In the genomic region with DNA sequence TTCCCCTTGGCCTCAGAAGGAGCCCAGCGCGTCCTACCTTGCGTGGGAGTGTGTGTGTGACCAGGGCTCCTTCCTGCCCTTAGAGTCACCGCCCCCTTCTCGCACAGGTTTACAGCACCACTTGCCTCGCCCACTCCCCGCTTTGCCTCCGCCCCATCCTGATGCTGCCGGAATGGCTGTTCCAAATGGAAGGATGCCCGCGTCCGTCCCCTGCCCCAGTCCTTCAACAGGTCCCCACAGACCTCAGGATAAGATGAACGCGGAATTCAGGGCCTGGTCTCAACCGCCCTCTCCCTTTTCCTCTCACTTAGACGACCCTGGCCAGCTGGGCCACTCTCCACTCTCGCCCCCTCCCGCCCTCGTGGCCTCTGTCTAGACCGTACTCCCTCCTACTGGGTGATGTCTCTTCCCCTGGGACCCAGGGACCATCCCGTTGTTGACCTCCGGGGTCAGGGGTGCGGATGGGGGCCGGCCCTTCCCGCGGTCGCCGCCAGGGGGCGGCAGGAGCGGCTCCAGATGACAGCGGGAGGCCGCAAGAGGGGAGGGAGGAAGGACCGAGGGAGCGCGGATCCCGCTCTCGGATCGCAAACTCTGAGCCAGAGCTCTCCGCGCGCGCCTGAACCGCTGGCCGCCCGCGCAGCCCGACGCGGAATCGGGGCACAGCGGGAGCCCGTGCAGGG, we compare ENCODE assay signal across 8 cellular contexts. TPM values are rescaled to one million over a fixed set of nuclear protein-coding genes. Genes with fewer than 3 reads are reported as not detected.
DNase-seq lines count a peak whose midpoint lies in the region; ATAC-seq and TF ChIP-seq lines count a peak whose summit lies in the region.

A gene (plus strand): TSS at position 585 of the 680 bp plus-strand sequence.

- POLR2A ChIA-PET in HEK293T (lab: Yijun Ruan, JAX) = interaction anchor here (1.4 kb wide), 1 partner anchor 10 kb away, joined by 4 read pairs; no protein-coding TSS in a partner anchor

- peak within 1 kb of the TSS; percentile 74 for H3K4me3 ChIP-seq in choroid plexus epithelial cell (ENCODE audit: low read depth, low read length)

- peak; percentile 91 for TF ChIP-seq CTCF in choroid plexus epithelial cell (conservative IDR thresholded peaks at IDR 0.05; ENCODE audit: low read depth, low read length)

- peak; percentile 86 for DNase-seq in ELR (ENCODE audit: low read depth)
- peak; percentile 90 for DNase-seq in HEK293T (ENCODE audit: extremely low spot score)
- DNase-seq in NCI-H1436 (lab: John Stamatoyannopoulos, UW) = peak; percentile 72
- peak; percentile 80 for DNase-seq in choroid plexus epithelial cell (ENCODE audit: low read depth)
- DNase-seq in left colon = peak; percentile 65 to 77
- DNase-seq in stimulated activated CD4-positive, alpha-beta T cell treated with anti-CD3 and anti-CD28 coated beads, Interleukin-2, amount 100 ng/mL, for 48 hours = peak; percentile 61 to 67

- CTCF ChIA-PET in HEK293T (lab: Yijun Ruan, JAX) = interaction anchor here (0.6 to 0.7 kb wide), 3 partner anchors 8 to 636 kb away, joined by 3 read pairs; no protein-coding TSS in a partner anchor

- peak; percentile 54 to 73 for ATAC-seq in activated CD4-positive, CD25-positive, alpha-beta regulatory T cell treated with anti-CD3 and anti-CD28 coated beads, Interleukin-2, amount 50 U/mL, for 24 hours
- ATAC-seq in left colon (peak; percentile 65), HG03442 (IDR thresholded peaks at IDR 0.05; ENCODE audit: unreplicated experiment) (no peak)

- intact Hi-C loops in left colon (cut with DNase I, micrococcal nuclease) = loop anchor here (5.0 kb wide), 2 partner anchors 317 to 327 kb away; no protein-coding TSS in a partner anchor

TF ChIP-seq in HEK293T, 16 proteins besides CTCF, POLR2A, EP300 and RAD21:
- TF ChIP-seq ARNT (IDR thresholded peaks at IDR 0.05) (no peak), FOXM1 (IDR thresholded peaks at IDR 0.05; ENCODE audit: borderline replicate concordance) (peak; percentile 30; the same call in 1 of the 2 replicates)

RNA-seq across cellular contexts. Expression of the gene that starts here (rescaled TPM):
- 10 to 100 TPM; 35.2 to 45.5 TPM for total RNA-seq in left colon
